12 cellular contexts compared by ENCODE assay signal in genomic region chr21:14548751-14549150, GRCh38. TPM values are rescaled to one million over a fixed set of nuclear protein-coding genes. Genes with fewer than 3 reads are reported as not detected.
DNase-seq lines count a peak whose midpoint lies in the region; ATAC-seq and TF ChIP-seq lines count a peak whose summit lies in the region.
"Had no signal": no experiment of that assay in that cellular context is flagged by ENCODE, and none has a peak within 500 bp of the region (broad histone marks: within the 10 kb centered on the region; RNA-seq: fewer than 3 reads in every experiment).

No MANE protein-coding gene starts in this region.

- TF ChIP-seq POLR2A in heart left ventricle (IDR thresholded peaks at IDR 0.05) (no peak), upper lobe of left lung (IDR thresholded peaks at IDR 0.05) (peak in 1 of 4 donors; percentile 44)

- H3K27me3 ChIP-seq in heart left ventricle (no peaks in the 10 kb centered on the region), left ventricle myocardium inferior (ENCODE audit: low read depth) (no peaks in the 10 kb centered on the region), upper lobe of left lung (no peaks in the 10 kb centered on the region)
- H3K27me3 ChIP-seq in effector memory CD4-positive, alpha-beta T cell (replicated peaks; ENCODE audit: control insufficient read depth, insufficient read depth, low read length, poor library complexity, severe bottlenecking): no peaks in the 10 kb centered on the region
- H3K27me3 ChIP-seq: foreskin keratinocyte had no signal

- TF ChIP-seq EP300 in upper lobe of left lung (IDR thresholded peaks at IDR 0.05): peak in 3 of 4 donors; percentile 43 to 77 (median 75)

- intact Hi-C loops in heart left ventricle (cut with DNase I) (no loop called here), left ventricle myocardium inferior (cut with micrococcal nuclease) (no loop called here)

- TF ChIP-seq CTCF in heart left ventricle (IDR thresholded peaks at IDR 0.05) (no peak), left ventricle myocardium inferior (IDR thresholded peaks at IDR 0.05; ENCODE audit: borderline replicate concordance) (no peak), upper lobe of left lung (IDR thresholded peaks at IDR 0.05) (no peak)

- H3K36me3 ChIP-seq in heart left ventricle: no peaks in the 10 kb centered on the region
- H3K36me3 ChIP-seq in left ventricle myocardium inferior: no peaks in the 10 kb centered on the region
- no peaks in the 10 kb centered on the region for H3K36me3 ChIP-seq in effector memory CD4-positive, alpha-beta T cell (ENCODE audit: control insufficient read depth, insufficient read depth, low read length)
- H3K36me3 ChIP-seq in upper lobe of left lung: no peaks in the 10 kb centered on the region

- H3K4me1 ChIP-seq in heart left ventricle (peaks cover 0 to 32% (median 0%) of the 10 kb centered on the region in 12 donors), left ventricle myocardium inferior (no peaks in the 10 kb centered on the region), upper lobe of left lung (peaks cover 0 to 2% (median 0%) of the 10 kb centered on the region in 4 donors)
- peaks cover 17% of the 10 kb centered on the region for H3K4me1 ChIP-seq in effector memory CD4-positive, alpha-beta T cell (ENCODE audit: control insufficient read depth, insufficient read depth, low read length, poor library complexity, severe bottlenecking)
- H3K4me1 ChIP-seq: foreskin keratinocyte had no signal

- H3K9me3 ChIP-seq in heart left ventricle (no peaks in the 10 kb centered on the region), left ventricle myocardium inferior (replicated peaks) (no peaks in the 10 kb centered on the region), upper lobe of left lung (no peaks in the 10 kb centered on the region)
- no peaks in the 10 kb centered on the region for H3K9me3 ChIP-seq in effector memory CD4-positive, alpha-beta T cell (ENCODE audit: control insufficient read depth, low read length)

- H3K27ac ChIP-seq in heart left ventricle (peak overlapping the region in 1 of 12 donors; percentile 88), left ventricle myocardium inferior (replicated peaks) (no peak overlapping the region), upper lobe of left lung (peak overlapping the region; percentile 50 to 71 (median 65))
- peak overlapping the region; percentile 54 for H3K27ac ChIP-seq in effector memory CD4-positive, alpha-beta T cell (ENCODE audit: insufficient read depth, low read length, poor library complexity, severe bottlenecking)
- H3K27ac ChIP-seq: foreskin keratinocyte had no signal

- ATAC-seq in heart left ventricle: peak in 3 of 4 donors; percentile 32 to 76 (median 45)
- ATAC-seq in upper lobe of left lung (ENCODE audit: low FRiP score in 2 of 2): peak; percentile 53 to 74
- ATAC-seq: foreskin keratinocyte had no signal

- H3K4me3 ChIP-seq in heart left ventricle: no peak overlapping the region
- H3K4me3 ChIP-seq in left ventricle myocardium inferior: no peak overlapping the region
- H3K4me3 ChIP-seq in effector memory CD4-positive, alpha-beta T cell (ENCODE audit: insufficient read depth, low read depth, low read length, poor library complexity, severe bottlenecking): no peak overlapping the region
- H3K4me3 ChIP-seq in upper lobe of left lung: no peak overlapping the region

- no peak for DNase-seq in heart left ventricle
- DNase-seq in left ventricle myocardium inferior: no peak
- DNase-seq in SKM-1 (lab: John Stamatoyannopoulos, UW; ENCODE audit: unreplicated experiment): peak; percentile 52
- DNase-seq in effector memory CD4-positive, alpha-beta T cell: no peak
- DNase-seq in upper lobe of left lung: no peak
- DNase-seq in DMS153 (lab: John Stamatoyannopoulos, UW): no peak
- no peak for DNase-seq in NCI-H187 treated with DMSO at 0.1 percent for 48 hours (lab: John Stamatoyannopoulos, UW)
- DNase-seq in NCI-H1092 treated with DMSO at 0.1 percent for 48 hours (lab: John Stamatoyannopoulos, UW): no peak
- DNase-seq: activated B cell treated with CpG ODN at 0.5 μM for 24 hours, GDM1, NCI-H2227 treated with DMSO at 0.1 percent for 48 hours had no signal

- WGBS in heart left ventricle, 4 donors: 68 to 72% (median 69%) methylated on average over 2 of the region's 2 CpGs
- 71 to 81% methylated on average over 2 of the region's 2 CpGs for WGBS in upper lobe of left lung, 2 donors

RNA-seq across cellular contexts. Expression of gene SAMSN1, which starts 2.6 kb away (rescaled TPM):
- total RNA-seq in heart left ventricle: 10 to 100 TPM in 1 of 9 donors, 1 to 10 TPM in 6, under 1 TPM in 2; 0.44 to 21.2 (median 1.4) TPM
- 1 to 10 TPM in 1 of 2 donors, under 1 TPM in 1; 0.88 to 2.3 TPM for polyA plus RNA-seq in heart left ventricle
- 1.0 TPM for total RNA-seq in left ventricle myocardium inferior
- 10 to 100 TPM; 16.4 to 29.3 (median 20.3) TPM for total RNA-seq in upper lobe of left lung
- total RNA-seq: foreskin keratinocyte had no signal
- polyA plus RNA-seq: foreskin keratinocyte had no signal
